In genomic region chr9:132412089-132412488, GRCh38 we compare ENCODE assay signal across 9 cellular contexts. TPM values are rescaled to one million over a fixed set of nuclear protein-coding genes. Genes with fewer than 3 reads are reported as not detected.
DNase-seq lines count a peak whose midpoint lies in the region; ATAC-seq and TF ChIP-seq lines count a peak whose summit lies in the region.
"Had no signal": no experiment of that assay in that cellular context is flagged by ENCODE, and none has a peak within 500 bp of the region (broad histone marks: within the 10 kb centered on the region; RNA-seq: fewer than 3 reads in every experiment).

No MANE protein-coding gene starts in this region.

- H3K36me3 ChIP-seq in Panc1 (ENCODE audit: control insufficient read depth, insufficient read depth, low read length) (no peaks in the 10 kb centered on the region), smooth muscle cell (ENCODE audit: low read depth) (no peaks in the 10 kb centered on the region)

- TF ChIP-seq CTCF in AG04450 (IDR thresholded peaks at IDR 0.05; ENCODE audit: low read depth, low read length) (peak; percentile 65), Panc1 (IDR thresholded peaks at IDR 0.05) (peak; percentile 79), smooth muscle cell (IDR thresholded peaks at IDR 0.05; ENCODE audit: borderline replicate concordance, insufficient read depth, poor library complexity, severe bottlenecking) (peak; percentile 50)

- H3K9me3 ChIP-seq in AG04450 (ENCODE audit: control insufficient read depth, insufficient read depth, low read length) (peaks cover 3% of the 10 kb centered on the region), Panc1 (ENCODE audit: control insufficient read depth, insufficient read depth, low read depth, low read length) (no peaks in the 10 kb centered on the region), smooth muscle cell (replicated peaks; ENCODE audit: low read depth) (no peaks in the 10 kb centered on the region)

- H3K4me1 ChIP-seq in Panc1 (ENCODE audit: control insufficient read depth, insufficient read depth, low read length), result peaks cover 4% of the 10 kb centered on the region; the same call in 1 of the 2 replicates
- peaks cover 18% of the 10 kb centered on the region for H3K4me1 ChIP-seq in smooth muscle cell (ENCODE audit: low read depth)

- H2AFZ ChIP-seq in smooth muscle cell (ENCODE audit: low read depth), result no peak overlapping the region

- in situ Hi-C loops in Panc1 (cut with HindIII; ENCODE audit: low pct_unique_long_range_greater_than_20kb, low sequenced_read_pairs), result no loop called here

- POLR2A ChIA-PET in AG04450 (lab: Yijun Ruan, JAX), result no interaction called here
- POLR2A ChIA-PET in Panc1 (lab: Charles Lee), result interaction anchor here (0.6 kb wide), 1 partner anchor 72 kb away, joined by 4 read pairs; no protein-coding TSS in a partner anchor

- no peaks in the 10 kb centered on the region for H3K79me2 ChIP-seq in smooth muscle cell (ENCODE audit: low read depth)

- 19% methylated on average over 8 of the region's 8 CpGs for WGBS in smooth muscle cell (ENCODE audit: low lambda C conversion rate)

- H3F3A ChIP-seq in smooth muscle cell (ENCODE audit: low read depth), result no peaks in the 10 kb centered on the region

- ATAC-seq in Panc1 (0 out of 2 replicates have a peak, but pooled peaks have one; percentile 33), HG03095 (IDR thresholded peaks at IDR 0.05; ENCODE audit: unreplicated experiment) (no peak), HG03565 (IDR thresholded peaks at IDR 0.05; ENCODE audit: unreplicated experiment) (no peak)

- no peak overlapping the region for H3K27ac ChIP-seq in AG04450 (ENCODE audit: low read depth, low read length)
- no peak overlapping the region for H3K27ac ChIP-seq in Panc1 (ENCODE audit: low read length)
- H3K27ac ChIP-seq in smooth muscle cell (ENCODE audit: low read depth), result no peak overlapping the region
- H3K27ac ChIP-seq: epithelial cell of prostate had no signal

- H3K4me3 ChIP-seq in AG04450 (ENCODE audit: low read depth, low read length), result no peak overlapping the region
- H3K4me3 ChIP-seq in Panc1 (ENCODE audit: low read depth in 2 of 2, low read length in 2 of 2), result no peak overlapping the region
- H3K4me3 ChIP-seq in smooth muscle cell, result no peak overlapping the region

- H3K27me3 ChIP-seq in AG04450 (ENCODE audit: control insufficient read depth, insufficient read depth, low read length) (peaks cover 55% of the 10 kb centered on the region), Panc1 (ENCODE audit: control insufficient read depth, insufficient read depth, low read length) (peaks cover 12% of the 10 kb centered on the region), smooth muscle cell (ENCODE audit: low read depth) (peaks cover 73% of the 10 kb centered on the region)

- BruUV-seq in Panc1 (replicated peaks; lab: Mats Ljungman, UMichigan), result no TSS peak

- no peak overlapping the region for H3K4me2 ChIP-seq in smooth muscle cell

- H4K20me1 ChIP-seq in smooth muscle cell (ENCODE audit: low read depth), result no peaks in the 10 kb centered on the region

- intact Hi-C loops in Panc1 (cut with micrococcal nuclease; ENCODE audit: unreplicated experiment), result loop anchor here (5.0 kb wide), 2 partner anchors 95 to 160 kb away; no protein-coding TSS in a partner anchor

- H3K9ac ChIP-seq in smooth muscle cell (ENCODE audit: low read depth), result no peak overlapping the region

- CTCF ChIA-PET in AG04450 (lab: Charles Lee), result interaction anchor here (0.5 to 2.1 kb wide), 4 partner anchors 96 to 1003 kb away, joined by 3 to 11 read pairs (median 4); no protein-coding TSS in a partner anchor
- CTCF ChIA-PET in Panc1 (lab: Charles Lee), result interaction anchor here (0.6 to 1.0 kb wide), 3 partner anchors 99 to 489 kb away, joined by 3 read pairs; no protein-coding TSS in a partner anchor

- DNase-seq in AG04450 (ENCODE audit: low read depth, low spot score), result no peak
- peak; percentile 33 for DNase-seq in GM03348 (ENCODE audit: low spot score)
- no peak for DNase-seq in Panc1 (ENCODE audit: low read depth, low spot score)
- DNase-seq in ecto neural progenitor cell (ENCODE audit: low spot score), result peak; percentile 79
- DNase-seq in smooth muscle cell (lab: John Stamatoyannopoulos, UW; ENCODE audit: unreplicated experiment), result no peak
- DNase-seq in DMS79 treated with DMSO at 0.1 percent for 48 hours (lab: John Stamatoyannopoulos, UW), result no peak

RNA-seq across cellular contexts. Expression of gene CFAP77, which starts 2.1 kb away (rescaled TPM):
- polyA plus RNA-seq in AG04450 (2011; rRNA removed) (not detected in 2 replicates), smooth muscle cell (0.31 TPM in 1 of 2 replicates, not detected in the other)
- polyA minus RNA-seq in AG04450 (2011; rRNA and poly(A)+ RNA removed), result not detected in 2 replicates
- total RNA-seq in Panc1 (2021; ENCODE audit: unreplicated experiment) (not detected), smooth muscle cell (not detected in 2 replicates)
- polyA plus RNA-seq in Panc1 (2012; ENCODE audit: insufficient read length), result not detected

RNA-seq across cellular contexts. Expression of gene TTF1, which starts 5.4 kb away (rescaled TPM):
- polyA plus RNA-seq in AG04450 (2011; rRNA removed), result 8.0 and 10.0 TPM in 2 replicates
- polyA minus RNA-seq in AG04450 (2011; rRNA and poly(A)+ RNA removed), result 2.4 and 4.0 TPM in 2 replicates
- 8.4 TPM for total RNA-seq in Panc1 (2021; ENCODE audit: unreplicated experiment)
- polyA plus RNA-seq in Panc1 (2012; ENCODE audit: insufficient read length), result 3.7 TPM
- total RNA-seq in smooth muscle cell, result 8.9 and 16.4 TPM in 2 replicates
- 5.5 and 7.8 TPM in 2 replicates for polyA plus RNA-seq in smooth muscle cell

RNA-seq across cellular contexts. Expression of gene SETX, which starts 57.3 kb away (rescaled TPM):
- 25.1 and 31.5 TPM in 2 replicates for polyA plus RNA-seq in AG04450 (2011; rRNA removed)
- 65.1 and 84.0 TPM in 2 replicates for polyA minus RNA-seq in AG04450 (2011; rRNA and poly(A)+ RNA removed)
- 28.1 TPM for total RNA-seq in Panc1 (2021; ENCODE audit: unreplicated experiment)
- 13.4 TPM for polyA plus RNA-seq in Panc1 (2012; ENCODE audit: insufficient read length)
- 50.9 and 66.0 TPM in 2 replicates for total RNA-seq in smooth muscle cell
- polyA plus RNA-seq in smooth muscle cell, result 11.4 and 13.5 TPM in 2 replicates

Comparison
In these comparisons a context has a peak if more than half of its experiments do, and no peak if none do; other contexts are left out.
1. DNase-seq: peak in GM03348 (single experiment) and ecto neural progenitor cell (single experiment); none in AG04450 (single experiment), Panc1 (single experiment), smooth muscle cell (single experiment) and DMS79 treated with DMSO at 0.1 percent for 48 hours (single experiment).
2. Peak in every context shown above with its lines, with median percentiles within 50 percentile points of each other: CTCF ChIP-seq.